9 cellular contexts compared by ENCODE assay signal in genomic region chr13:42990147-42990990, GRCh38. TPM values are rescaled to one million over a fixed set of nuclear protein-coding genes. Genes with fewer than 3 reads are reported as not detected.
DNase-seq lines count a peak whose midpoint lies in the region; ATAC-seq and TF ChIP-seq lines count a peak whose summit lies in the region.
"Had no signal": no experiment of that assay in that cellular context is flagged by ENCODE, and none has a peak within 500 bp of the region (broad histone marks: within the 10 kb centered on the region; RNA-seq: fewer than 3 reads in every experiment).

No MANE protein-coding gene starts in this region.

- H3K4me1 ChIP-seq in CD4-positive, CD25-positive, alpha-beta regulatory T cell (ENCODE audit: control insufficient read depth, insufficient read depth, low read length, poor library complexity, severe bottlenecking): peaks cover 35% of the 10 kb centered on the region
- H3K4me1 ChIP-seq in adipocyte (ENCODE audit: control insufficient read depth, insufficient read depth, low read length) (peaks cover 24% of the 10 kb centered on the region), mononuclear cell (ENCODE audit: insufficient read depth, low read length) (peaks cover 50% of the 10 kb centered on the region), testis (peaks cover 25% of the 10 kb centered on the region)

- H3K9me3 ChIP-seq in CD4-positive, CD25-positive, alpha-beta regulatory T cell (ENCODE audit: control insufficient read depth in 2 of 2, low read length in 2 of 2): no peaks in the 10 kb centered on the region
- no peaks in the 10 kb centered on the region for H3K9me3 ChIP-seq in adipocyte (ENCODE audit: control insufficient read depth, low read length)
- no peaks in the 10 kb centered on the region for H3K9me3 ChIP-seq in mononuclear cell (ENCODE audit: low read depth, low read length)
- no peaks in the 10 kb centered on the region for H3K9me3 ChIP-seq in testis

- H3K9me3 Mint-ChIP-seq in CD4-positive, CD25-positive, alpha-beta regulatory T cell: no peaks in the 10 kb centered on the region

- H3K27ac ChIP-seq in CD4-positive, CD25-positive, alpha-beta regulatory T cell (ENCODE audit: insufficient read depth, low read length, poor library complexity, severe bottlenecking): peak overlapping the region; percentile 98
- no peak overlapping the region for H3K27ac ChIP-seq in testis

- no peaks in the 10 kb centered on the region for H3K36me3 ChIP-seq in CD4-positive, CD25-positive, alpha-beta regulatory T cell (ENCODE audit: control insufficient read depth, insufficient read depth, low read length)
- H3K36me3 ChIP-seq in adipocyte (ENCODE audit: control insufficient read depth, insufficient read depth, low read length, severe bottlenecking): no peaks in the 10 kb centered on the region
- H3K36me3 ChIP-seq in testis (ENCODE audit: low read depth, missing control alignments): no peaks in the 10 kb centered on the region

- H3K36me3 Mint-ChIP-seq in CD4-positive, CD25-positive, alpha-beta regulatory T cell: peaks cover 6% of the 10 kb centered on the region

- H3K27ac Mint-ChIP-seq in CD4-positive, CD25-positive, alpha-beta regulatory T cell: peak overlapping the region; percentile 97 to 100 (median 99)

- intact Hi-C loops in testis (cut with DNase I; ENCODE audit: low total_unique reads): no loop called here

- TF ChIP-seq POLR2A in testis (IDR thresholded peaks at IDR 0.05): no peak

- ATAC-seq in CD4-positive, CD25-positive, alpha-beta regulatory T cell (ENCODE audit: low read depth in 2 of 2): no peak
- ATAC-seq in HG02938 (IDR thresholded peaks at IDR 0.05; ENCODE audit: unreplicated experiment) (peak; percentile 19), GM21717 (IDR thresholded peaks at IDR 0.05; ENCODE audit: unreplicated experiment) (no peak)

- TF ChIP-seq CTCF in testis (IDR thresholded peaks at IDR 0.05): no peak

- H3K4me3 ChIP-seq in CD4-positive, CD25-positive, alpha-beta regulatory T cell (ENCODE audit: low read depth, low read length): peak overlapping the region; percentile 99
- H3K4me3 ChIP-seq in adipocyte (ENCODE audit: low read length): peak overlapping the region; percentile 86
- H3K4me3 ChIP-seq in mononuclear cell (ENCODE audit: low read length): peak overlapping the region; percentile 87
- peak overlapping the region in 1 of 2 donors; percentile 71 for H3K4me3 ChIP-seq in testis

- H3K4me1 Mint-ChIP-seq in CD4-positive, CD25-positive, alpha-beta regulatory T cell: peaks cover 15 to 69% (median 48%) of the 10 kb centered on the region in 4 donors

- peak in 2 of 3 donors; percentile 46 to 55 for DNase-seq in CD4-positive, CD25-positive, alpha-beta regulatory T cell
- DNase-seq in adipocyte (ENCODE audit: low read depth) (peak; percentile 50), globus pallidus (ENCODE audit: low spot score) (no peak), NCI-H2029 treated with DMSO at 0.1 percent for 48 hours (lab: John Stamatoyannopoulos, UW) (no peak), testis (no peak)
- DNase-seq: activated gamma-delta T cell had no signal

- H3K9ac ChIP-seq in adipocyte (ENCODE audit: low read length): peak overlapping the region; percentile 23

- peak overlapping the region; percentile 96 to 97 (median 96) for H3K4me3 Mint-ChIP-seq in CD4-positive, CD25-positive, alpha-beta regulatory T cell

- H3K27me3 Mint-ChIP-seq in CD4-positive, CD25-positive, alpha-beta regulatory T cell: no peaks in the 10 kb centered on the region

- 60 to 61% methylated on average over 9 of the region's 9 CpGs for WGBS in testis, 2 donors

- H3K27me3 ChIP-seq in CD4-positive, CD25-positive, alpha-beta regulatory T cell (ENCODE audit: control insufficient read depth, insufficient read depth, low read length): no peaks in the 10 kb centered on the region
- no peaks in the 10 kb centered on the region for H3K27me3 ChIP-seq in adipocyte (replicated peaks; ENCODE audit: control insufficient read depth, insufficient read depth, low read length)
- no peaks in the 10 kb centered on the region for H3K27me3 ChIP-seq in mononuclear cell (ENCODE audit: insufficient read depth, low read length)
- no peaks in the 10 kb centered on the region for H3K27me3 ChIP-seq in testis

RNA-seq across cellular contexts. Expression of gene EPSTI1, which starts 1.7 kb away (rescaled TPM):
- 81.2 TPM for total RNA-seq in CD4-positive, CD25-positive, alpha-beta regulatory T cell
- 10 to 100 TPM; 32.5 to 76.0 (median 50.3) TPM for polyA plus RNA-seq in CD4-positive, CD25-positive, alpha-beta regulatory T cell
- 14.9 TPM for total RNA-seq in mononuclear cell
- total RNA-seq in testis: 10 to 100 TPM in 1 of 2 donors, 1 to 10 TPM in 1; 9.6 to 12.5 TPM
- 11.4 TPM for polyA plus RNA-seq in testis (ENCODE audit: insufficient read depth, low read depth, low replicate concordance)

RNA-seq across cellular contexts. Expression of gene DNAJC15, which starts 33.0 kb away (rescaled TPM):
- 12.6 TPM for total RNA-seq in CD4-positive, CD25-positive, alpha-beta regulatory T cell
- 10 to 100 TPM; 19.1 to 36.5 (median 28.9) TPM for polyA plus RNA-seq in CD4-positive, CD25-positive, alpha-beta regulatory T cell
- total RNA-seq in mononuclear cell: 11.1 TPM
- total RNA-seq in testis: 10 to 100 TPM; 11.8 to 17.2 TPM
- polyA plus RNA-seq in testis (ENCODE audit: insufficient read depth, low read depth, low replicate concordance): 49.8 TPM

Comparison
In these comparisons a context has a peak if more than half of its experiments do, and no peak if none do; other contexts are left out.
1. DNase-seq: peak in CD4-positive, CD25-positive, alpha-beta regulatory T cell (2 of 3) and adipocyte (single experiment); none in globus pallidus (single experiment), NCI-H2029 treated with DMSO at 0.1 percent for 48 hours (single experiment) and testis (single experiment).